In the genomic region with DNA sequence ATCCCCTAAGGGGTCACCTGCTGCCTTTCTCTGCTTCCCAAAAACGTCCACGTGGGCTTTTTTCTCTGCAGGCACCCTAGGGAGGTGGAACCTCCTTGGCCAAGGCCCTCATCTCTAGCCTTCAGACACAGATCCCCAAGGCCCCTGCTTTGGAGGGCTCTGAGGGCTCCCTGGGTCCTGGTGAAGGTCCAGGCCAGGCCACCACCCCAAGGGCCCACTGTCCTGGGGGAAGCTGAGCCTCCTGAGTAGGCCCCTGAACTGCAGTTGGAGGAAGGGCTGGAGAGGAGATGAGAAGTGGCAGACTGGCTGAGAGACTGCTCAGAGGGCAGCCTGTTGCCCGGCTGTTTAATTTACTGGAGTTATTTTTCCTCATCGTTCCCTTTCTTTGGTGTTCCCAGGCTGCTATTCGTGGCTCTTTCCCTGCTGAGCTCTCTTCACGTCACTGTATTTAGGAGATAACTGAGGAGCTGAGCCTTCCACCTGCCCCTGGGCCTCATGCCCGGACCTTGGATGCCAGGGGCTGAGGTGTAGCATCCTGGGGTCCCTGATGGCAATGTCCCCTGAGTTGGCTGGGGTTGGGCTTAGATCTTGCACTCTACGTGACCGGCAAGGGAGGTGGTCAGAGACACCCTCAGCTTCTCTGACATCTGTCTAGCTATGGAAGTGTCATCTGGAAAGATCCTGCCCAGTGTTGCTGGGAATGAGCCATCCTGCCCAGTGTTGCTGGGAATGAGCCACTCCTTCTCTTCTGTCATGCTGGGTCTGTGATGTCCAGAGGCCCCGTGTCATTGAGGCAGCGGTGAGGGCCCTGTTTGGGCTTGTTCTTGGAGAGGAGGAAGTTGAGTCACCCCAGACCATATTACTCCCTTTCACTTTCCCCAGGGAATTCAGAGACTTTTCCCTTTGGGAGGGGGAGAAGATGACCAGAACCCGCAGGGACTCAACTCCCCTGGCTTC, we compare ENCODE assay signal across 12 cellular contexts.
DNase-seq lines count a peak whose midpoint lies in the region; ATAC-seq and TF ChIP-seq lines count a peak whose summit lies in the region.
"Had no signal": no experiment of that assay in that cellular context is flagged by ENCODE, and none has a peak within 500 bp of the region (broad histone marks: within the 10 kb centered on the region; RNA-seq: fewer than 3 reads in every experiment).

No MANE protein-coding gene starts in this region.

- H3K27me3 Mint-ChIP-seq in CD8-positive, alpha-beta T cell (ENCODE audit: low read depth) = no peaks in the 10 kb centered on the region

- ATAC-seq in HG03469 (IDR thresholded peaks at IDR 0.05; ENCODE audit: unreplicated experiment) (no peak), HG02759 (IDR thresholded peaks at IDR 0.05; ENCODE audit: unreplicated experiment) (no peak)
- no peak for ATAC-seq in CD8-positive, alpha-beta T cell

- no peak overlapping the region for H3K4me3 Mint-ChIP-seq in CD8-positive, alpha-beta T cell

- no peak overlapping the region for H3K27ac ChIP-seq in CD8-positive, alpha-beta T cell (ENCODE audit: low read depth, low read length)

- H3K4me3 ChIP-seq in fibroblast of mammary gland (ENCODE audit: control insufficient read depth, low read depth, low read length) = no peak overlapping the region
- no peak overlapping the region for H3K4me3 ChIP-seq in CD8-positive, alpha-beta T cell (ENCODE audit: low read depth, low read length)

- H3K27ac Mint-ChIP-seq in CD8-positive, alpha-beta T cell = no peak overlapping the region

- no peaks in the 10 kb centered on the region for H3K27me3 ChIP-seq in CD8-positive, alpha-beta T cell (ENCODE audit: insufficient read depth, low read length)

- H3K36me3 Mint-ChIP-seq in CD8-positive, alpha-beta T cell = no peaks in the 10 kb centered on the region

- POLR2A ChIA-PET in CD8-positive, alpha-beta T cell (lab: Charles Lee) = no interaction called here

- peak; percentile 93 for DNase-seq in ELR (ENCODE audit: low read depth)
- peak; percentile 54 for DNase-seq in T1000 (lab: John Stamatoyannopoulos, UW)
- peak; percentile 84 for DNase-seq in fibroblast of mammary gland (ENCODE audit: low read depth)
- peak; percentile 60 for DNase-seq in pulmonary artery endothelial cell (ENCODE audit: low read depth, low spot score)
- no peak for DNase-seq in NCI-H187 (lab: John Stamatoyannopoulos, UW)
- DNase-seq in CD8-positive, alpha-beta T cell = no peak
- DNase-seq: cortex of kidney, DMS153, NCI-H1048, SHP77 had no signal

- CTCF ChIA-PET in CD8-positive, alpha-beta T cell (lab: Charles Lee) = interaction anchor here (1.4 kb wide), 1 partner anchor 83 kb away, joined by 5 read pairs; no protein-coding TSS in a partner anchor

- no peak for TF ChIP-seq CTCF in fibroblast of mammary gland (conservative IDR thresholded peaks at IDR 0.05; ENCODE audit: control insufficient read depth, insufficient read depth, low read depth, low read length)
- TF ChIP-seq CTCF in CD8-positive, alpha-beta T cell (IDR thresholded peaks at IDR 0.05) = no peak

- intact Hi-C loops in CD8-positive, alpha-beta T cell (cut with DNase I, micrococcal nuclease) = no loop called here

- H3K36me3 ChIP-seq in CD8-positive, alpha-beta T cell (ENCODE audit: insufficient read depth, low read length) = no peaks in the 10 kb centered on the region

- H3K9me3 Mint-ChIP-seq in CD8-positive, alpha-beta T cell = no peaks in the 10 kb centered on the region

- H3K4me1 ChIP-seq in CD8-positive, alpha-beta T cell (ENCODE audit: insufficient read depth, low read length) = no peaks in the 10 kb centered on the region

- H3K4me1 Mint-ChIP-seq in CD8-positive, alpha-beta T cell (ENCODE audit: low read depth) = no peaks in the 10 kb centered on the region

- no peaks in the 10 kb centered on the region for H3K9me3 ChIP-seq in CD8-positive, alpha-beta T cell (ENCODE audit: low read length)

Comparison
In these comparisons a context has a peak if more than half of its experiments do, and no peak if none do; other contexts are left out.
1. DNase-seq: peak in ELR (single experiment), T1000 (single experiment), fibroblast of mammary gland (single experiment) and pulmonary artery endothelial cell (single experiment); none in NCI-H187 (0 of 2) and CD8-positive, alpha-beta T cell (0 of 7).